Comparison of ENCODE assay signal across 1 cellular context in genomic region chr16:11297492-11298142, GRCh38.
TF ChIP-seq lines count a peak whose summit lies in the region.

No MANE protein-coding gene starts in this region.

TF ChIP-seq in GM12878, 131 proteins besides CTCF, POLR2A, EP300 and RAD21 (continued from another document and continues in another):
- TF ChIP-seq ELK1 (IDR thresholded peaks at IDR 0.05; ENCODE audit: low read depth, low read length) = no peak
- peak; percentile 53; the same call in 1 of the 2 replicates for TF ChIP-seq FOXM1 (IDR thresholded peaks at IDR 0.05; ENCODE audit: low read depth, low read length)
- 0 out of 2 replicates have a peak, but pooled peaks have one; percentile 27 for TF ChIP-seq CBX5 (IDR thresholded peaks at IDR 0.05; ENCODE audit: low read depth)
- peak; percentile 75 for TF ChIP-seq PBX3 (IDR thresholded peaks at IDR 0.05; ENCODE audit: insufficient replicate concordance, low read depth, low read length)
- no peak for TF ChIP-seq SUPT20H (IDR thresholded peaks at IDR 0.05; ENCODE audit: borderline replicate concordance, control insufficient read depth, low read depth, low read length)
- 0 out of 2 replicates have a peak, but pooled peaks have one; percentile 15 for TF ChIP-seq RFX5 (IDR thresholded peaks at IDR 0.05; ENCODE audit: low read depth, low read length)
- peak; percentile 32; the same call in 1 of the 2 replicates for TF ChIP-seq TAF1 (IDR thresholded peaks at IDR 0.05; ENCODE audit: borderline replicate concordance, low read depth, low read length)
- TF ChIP-seq ATF3 (IDR thresholded peaks at IDR 0.05; ENCODE audit: borderline replicate concordance, extremely low read depth, low read depth, low read length) = no peak
- no peak for TF ChIP-seq GABPA (IDR thresholded peaks at IDR 0.05; ENCODE audit: low read depth)
- peak; percentile 89 for TF ChIP-seq CHD2 (IDR thresholded peaks at IDR 0.05; ENCODE audit: borderline replicate concordance, low read depth, low read length)
- peak; percentile 93 for TF ChIP-seq EED (IDR thresholded peaks at IDR 0.05; ENCODE audit: low read depth)
- TF ChIP-seq SRF (IDR thresholded peaks at IDR 0.05; ENCODE audit: low read depth in 2 of 2, low read length in 2 of 2) = no peak
- peak; percentile 95 for TF ChIP-seq DPF2 (IDR thresholded peaks at IDR 0.05)
- TF ChIP-seq KAT2A (conservative IDR thresholded peaks at IDR 0.05; ENCODE audit: control insufficient read depth, low read depth, low read length) = no peak
- no peak for TF ChIP-seq CEBPZ (IDR thresholded peaks at IDR 0.05; ENCODE audit: low read depth, low read length)
- no peak for TF ChIP-seq EZH2 (IDR thresholded peaks at IDR 0.05; ENCODE audit: borderline replicate concordance, control insufficient read depth, low read depth, low read length)
- no peak for TF ChIP-seq RBBP5 (conservative IDR thresholded peaks at IDR 0.05)
- TF ChIP-seq RB1 (IDR thresholded peaks at IDR 0.05; ENCODE audit: borderline replicate concordance) = no peak; the same call in 1 of the 2 replicates
- TF ChIP-seq SP1 (IDR thresholded peaks at IDR 0.05; ENCODE audit: low read depth, low read length) = peak; percentile 64
- peak; percentile 94 for TF ChIP-seq CBFB (IDR thresholded peaks at IDR 0.05; ENCODE audit: low read depth)
- no peak for TF ChIP-seq ZNF274 (IDR thresholded peaks at IDR 0.05; ENCODE audit: insufficient read depth, insufficient read length)
- TF ChIP-seq MYB (IDR thresholded peaks at IDR 0.05; ENCODE audit: borderline replicate concordance, low read depth, low read length) = 0 out of 2 replicates have a peak, but pooled peaks have one; percentile 58
- peak; percentile 70 for TF ChIP-seq BCL3 (IDR thresholded peaks at IDR 0.05; ENCODE audit: borderline replicate concordance, insufficient read depth, low read depth, low read length, poor library complexity, severe bottlenecking)
- TF ChIP-seq JUND (IDR thresholded peaks at IDR 0.05; ENCODE audit: low read depth, low read length) = 0 out of 2 replicates have a peak, but pooled peaks have one; percentile 5
- TF ChIP-seq CREB1 (IDR thresholded peaks at IDR 0.05; ENCODE audit: low read depth) = no peak; the same call in 1 of the 2 replicates
- TF ChIP-seq E2F8 (IDR thresholded peaks at IDR 0.05; ENCODE audit: low read depth, partially characterized antibody) = no peak
- no peak for TF ChIP-seq SPI1 (IDR thresholded peaks at IDR 0.05; ENCODE audit: borderline replicate concordance, insufficient read depth, low read depth, low read length)
- peak; percentile 87 for TF ChIP-seq RELB (IDR thresholded peaks at IDR 0.05; ENCODE audit: low read depth)
- no peak for TF ChIP-seq ZNF384 (IDR thresholded peaks at IDR 0.05; ENCODE audit: borderline replicate concordance, low read depth, low read length)
- no peak for TF ChIP-seq KDM1A (IDR thresholded peaks at IDR 0.05; ENCODE audit: borderline replicate concordance)
- peak in 1 of 2 experiments; percentile 76; a peak in 1 of 4 replicates for TF ChIP-seq ETV6 (conservative IDR thresholded peaks at IDR 0.05 in 1 of 2, IDR thresholded peaks at IDR 0.05 in 1 of 2; ENCODE audit: borderline replicate concordance in 1 of 2, low read depth in 1 of 2)
- TF ChIP-seq REST (IDR thresholded peaks at IDR 0.05; ENCODE audit: low read depth, low read length) = no peak
- peak; percentile 99 for TF ChIP-seq TCF12 (IDR thresholded peaks at IDR 0.05; ENCODE audit: low read depth, low read length)
- TF ChIP-seq SUZ12 (IDR thresholded peaks at IDR 0.05; ENCODE audit: unreplicated experiment) = no peak
- peak; percentile 92 for TF ChIP-seq NBN (IDR thresholded peaks at IDR 0.05)
- TF ChIP-seq SMC3 (IDR thresholded peaks at IDR 0.05; ENCODE audit: borderline replicate concordance, low read length) = peak; percentile 28; the same call in 1 of the 2 replicates
- TF ChIP-seq HCFC1 (IDR thresholded peaks at IDR 0.05; ENCODE audit: low read length) = no peak
- TF ChIP-seq ZSCAN29 (IDR thresholded peaks at IDR 0.05) = no peak
- TF ChIP-seq HDAC2 (IDR thresholded peaks at IDR 0.05) = no peak
- peak; percentile 93 for TF ChIP-seq MEF2B (IDR thresholded peaks at IDR 0.05; ENCODE audit: partially characterized antibody, poor library complexity, severe bottlenecking)
- TF ChIP-seq YBX1 (IDR thresholded peaks at IDR 0.05) = no peak
- TF ChIP-seq HSF1 (IDR thresholded peaks at IDR 0.05; ENCODE audit: low read depth, low read length) = no peak
- TF ChIP-seq MAX (IDR thresholded peaks at IDR 0.05; ENCODE audit: low read depth, low read length) = peak; percentile 64; the same call in 1 of the 2 replicates
- TF ChIP-seq BACH1 (IDR thresholded peaks at IDR 0.05; ENCODE audit: borderline replicate concordance) = peak; percentile 77; the same call in 1 of the 2 replicates
- no peak for TF ChIP-seq ASH2L (IDR thresholded peaks at IDR 0.05; ENCODE audit: borderline replicate concordance, low read depth)
- peak; percentile 81 for TF ChIP-seq HDGF (IDR thresholded peaks at IDR 0.05)
